ENCODE assay signal across 38 cellular contexts in genomic region chr6:91055959-91056358, GRCh38.
"Had no signal": no experiment of that assay in that cellular context is flagged by ENCODE, and none has a peak within 500 bp of the region (broad histone marks: within the 10 kb centered on the region; RNA-seq: fewer than 3 reads in every experiment).

No MANE protein-coding gene starts in this region.

- H3K9me3 ChIP-seq: adrenal gland, breast epithelium had no signal

- FAIRE-seq: astrocyte, bronchial epithelial cell had no signal

- H3K4me3 Mint-ChIP-seq: activated naive CD4-positive, alpha-beta T cell treated with anti-CD3 and anti-CD28 coated beads, Interleukin-2, amount 10 ng/mL, durations not matched to agents 7 days and 5 days; activated naive CD4-positive, alpha-beta T cell treated with anti-CD3 and anti-CD28 coated beads, Interleukin-2, amount 50 U/mL, for 24 hours; activated naive CD8-positive, alpha-beta T cell; activated naive CD8-positive, alpha-beta T cell treated with anti-CD3 and anti-CD28 coated beads for 36 hours; activated naive CD8-positive, alpha-beta T cell treated with anti-CD3 and anti-CD28 coated beads, Interleukin-2, amount 10 ng/mL, durations not matched to agents 7 days and 5 days; activated naive CD8-positive, alpha-beta T cell treated with anti-CD3 and anti-CD28 coated beads, Interleukin-2, amount 50 U/mL, for 24 hours; activated T-cell treated with anti-CD3 and anti-CD28 coated beads, Interleukin-2, amount 50 U/mL, for 24 hours; activated T-cell treated with anti-CD3 and anti-CD28 coated beads, Interleukin-2, amount 50 U/mL, for 4 hours; activated T-cell treated with anti-CD3 and anti-CD28 coated beads, Interleukin-2, amount 50 U/mL, for 72 hours; activated T-helper 1 cell treated with anti-CD3 and anti-CD28 coated beads, Interleukin-12 subunit alpha, Interleukin-12 subunit beta, Interleukin-2, Interleukin-4 antibody, amounts not matched to agents 30 ng/mL and 10 ng/mL and 1 ng/mL, durations not matched to agents 14 hours and 24 hours and 36 hours; activated T-helper 17 cell treated with anti-CD3 and anti-CD28 coated beads, Interleukin-2, amount 50 U/mL, for 72 hours; brain; central memory CD8-positive, alpha-beta T cell had no signal

- H3K27me3 Mint-ChIP-seq: activated naive CD4-positive, alpha-beta T cell treated with anti-CD3 and anti-CD28 coated beads, Interleukin-2, amount 10 ng/mL, durations not matched to agents 7 days and 5 days; activated naive CD4-positive, alpha-beta T cell treated with anti-CD3 and anti-CD28 coated beads, Interleukin-2, amount 50 U/mL, for 24 hours; activated naive CD8-positive, alpha-beta T cell; activated naive CD8-positive, alpha-beta T cell treated with anti-CD3 and anti-CD28 coated beads for 36 hours; activated naive CD8-positive, alpha-beta T cell treated with anti-CD3 and anti-CD28 coated beads, Interleukin-2, amount 10 ng/mL, durations not matched to agents 7 days and 5 days; activated naive CD8-positive, alpha-beta T cell treated with anti-CD3 and anti-CD28 coated beads, Interleukin-2, amount 50 U/mL, for 24 hours; activated T-cell treated with anti-CD3 and anti-CD28 coated beads, Interleukin-2, amount 50 U/mL, for 24 hours; activated T-helper 17 cell treated with anti-CD3 and anti-CD28 coated beads, Interleukin-2, amount 50 U/mL, for 72 hours; central memory CD8-positive, alpha-beta T cell had no signal

- H3K36me3 ChIP-seq: adrenal gland, ascending aorta, brain microvascular endothelial cell, breast epithelium, cardiac muscle cell had no signal

- DNase-seq: activated effector memory CD4-positive, alpha-beta T cell treated with anti-CD3 and anti-CD28 coated beads, Interleukin-2, amount 50 U/mL, for 16 hours; activated effector memory CD4-positive, alpha-beta T cell treated with Interleukin-2 at 50 U/mL for 16 hours; activated gamma-delta T cell; activated gamma-delta T cell treated with Interleukin-2 at 50 U/mL for 16 hours; activated naive CD4-positive, alpha-beta T cell; activated naive CD4-positive, alpha-beta T cell treated with anti-CD3 and anti-CD28 coated beads, Interleukin-2, amount 10 ng/mL, durations not matched to agents 7 days and 5 days; activated naive CD4-positive, alpha-beta T cell treated with anti-CD3 and anti-CD28 coated beads, Interleukin-2, amount 50 U/mL, for 16 hours; activated naive CD4-positive, alpha-beta T cell treated with Interleukin-2 at 50 U/mL for 16 hours; activated naive CD8-positive, alpha-beta T cell treated with anti-CD3 and anti-CD28 coated beads for 36 hours; activated naive CD8-positive, alpha-beta T cell treated with anti-CD3 and anti-CD28 coated beads, Interleukin-2, amount 10 ng/mL, durations not matched to agents 7 days and 5 days; activated naive CD8-positive, alpha-beta T cell treated with anti-CD3 and anti-CD28 coated beads, Interleukin-2, amount 50 U/mL, for 24 hours; activated T-cell treated with anti-CD3 and anti-CD28 coated beads, Interleukin-2, amount 50 U/mL, for 24 hours; activated T-cell treated with anti-CD3 and anti-CD28 coated beads, Interleukin-2, amount 50 U/mL, for 4 hours; activated T-cell treated with anti-CD3 and anti-CD28 coated beads, Interleukin-2, amount 50 U/mL, for 48 hours; activated T-cell treated with anti-CD3 and anti-CD28 coated beads, Interleukin-2, amount 50 U/mL, for 72 hours; adrenal gland; amniotic stem cell; amygdala; anterior cingulate cortex; aorta; body of pancreas; brain microvascular endothelial cell; caudate nucleus; central memory CD4-positive, alpha-beta T cell; cerebellar nuclear complex had no signal

- ATAC-seq: activated naive CD4-positive, alpha-beta T cell treated with anti-CD3 and anti-CD28 coated beads, Interleukin-2, amount 50 U/mL, for 72 hours; activated naive CD8-positive, alpha-beta T cell treated with anti-CD3 and anti-CD28 coated beads, Interleukin-2, amount 50 U/mL, for 24 hours; activated T-cell treated with anti-CD3 and anti-CD28 coated beads, Interleukin-2, amount 50 U/mL, for 4 hours; activated T-cell treated with anti-CD3 and anti-CD28 coated beads, Interleukin-2, amount 50 U/mL, for 72 hours; activated T-helper 17 cell treated with anti-CD3 and anti-CD28 coated beads, Interleukin-2, amount 50 U/mL, for 72 hours; body of pancreas had no signal

- H3K4me1 ChIP-seq: adrenal gland, ascending aorta, body of pancreas, breast epithelium had no signal

- H3K27ac ChIP-seq: adrenal gland, ascending aorta, body of pancreas, brain microvascular endothelial cell, breast epithelium, cardiac muscle cell had no signal

- H3K9me3 Mint-ChIP-seq: activated naive CD4-positive, alpha-beta T cell treated with anti-CD3 and anti-CD28 coated beads, Interleukin-2, amount 10 ng/mL, durations not matched to agents 7 days and 5 days; activated naive CD8-positive, alpha-beta T cell treated with anti-CD3 and anti-CD28 coated beads, Interleukin-2, amount 10 ng/mL, durations not matched to agents 7 days and 5 days; activated T-helper 1 cell treated with anti-CD3 and anti-CD28 coated beads, Interleukin-12 subunit alpha, Interleukin-12 subunit beta, Interleukin-2, Interleukin-4 antibody, amounts not matched to agents 30 ng/mL and 10 ng/mL and 1 ng/mL, durations not matched to agents 14 hours and 24 hours and 36 hours; activated T-helper 17 cell treated with anti-CD3 and anti-CD28 coated beads, Interleukin-2, amount 50 U/mL, for 72 hours had no signal

- H3K27me3 ChIP-seq: adrenal gland, ascending aorta, body of pancreas, brain microvascular endothelial cell, breast epithelium, cardiac muscle cell had no signal

- H3K4me3 ChIP-seq: adrenal gland, ascending aorta, body of pancreas, breast epithelium, cardiac muscle cell had no signal

- H3K4me1 Mint-ChIP-seq: activated naive CD4-positive, alpha-beta T cell treated with anti-CD3 and anti-CD28 coated beads, Interleukin-2, amount 10 ng/mL, durations not matched to agents 7 days and 5 days; activated naive CD4-positive, alpha-beta T cell treated with anti-CD3 and anti-CD28 coated beads, Interleukin-2, amount 50 U/mL, for 24 hours; activated naive CD8-positive, alpha-beta T cell treated with anti-CD3 and anti-CD28 coated beads for 36 hours; activated naive CD8-positive, alpha-beta T cell treated with anti-CD3 and anti-CD28 coated beads, Interleukin-2, amount 10 ng/mL, durations not matched to agents 7 days and 5 days; activated naive CD8-positive, alpha-beta T cell treated with anti-CD3 and anti-CD28 coated beads, Interleukin-2, amount 50 U/mL, for 24 hours; activated T-helper 17 cell treated with anti-CD3 and anti-CD28 coated beads, Interleukin-2, amount 50 U/mL, for 72 hours; brain; central memory CD8-positive, alpha-beta T cell had no signal

- H3K27ac Mint-ChIP-seq: activated naive CD4-positive, alpha-beta T cell treated with anti-CD3 and anti-CD28 coated beads, Interleukin-2, amount 10 ng/mL, durations not matched to agents 7 days and 5 days; activated naive CD4-positive, alpha-beta T cell treated with anti-CD3 and anti-CD28 coated beads, Interleukin-2, amount 50 U/mL, for 24 hours; activated naive CD4-positive, alpha-beta T cell treated with anti-CD3 and anti-CD28 coated beads, Interleukin-2, amount 50 U/mL, for 72 hours; activated naive CD8-positive, alpha-beta T cell; activated naive CD8-positive, alpha-beta T cell treated with anti-CD3 and anti-CD28 coated beads for 36 hours; activated naive CD8-positive, alpha-beta T cell treated with anti-CD3 and anti-CD28 coated beads, Interleukin-2, amount 10 ng/mL, durations not matched to agents 7 days and 5 days; activated naive CD8-positive, alpha-beta T cell treated with anti-CD3 and anti-CD28 coated beads, Interleukin-2, amount 50 U/mL, for 24 hours; activated T-cell treated with anti-CD3 and anti-CD28 coated beads, Interleukin-2, amount 50 U/mL, for 24 hours; activated T-cell treated with anti-CD3 and anti-CD28 coated beads, Interleukin-2, amount 50 U/mL, for 72 hours; activated T-helper 1 cell treated with anti-CD3 and anti-CD28 coated beads, Interleukin-12 subunit alpha, Interleukin-12 subunit beta, Interleukin-2, Interleukin-4 antibody, amounts not matched to agents 30 ng/mL and 10 ng/mL and 1 ng/mL, durations not matched to agents 14 hours and 24 hours and 36 hours; activated T-helper 17 cell treated with anti-CD3 and anti-CD28 coated beads, Interleukin-2, amount 50 U/mL, for 72 hours; activated T-helper 2 cell treated with anti-CD3 and anti-CD28 coated beads, Interferon-gamma antibody, Interleukin-2, Interleukin-4, amounts not matched to agents 10 μg/mL and 5 μg/mL and 100 μg/mL, durations not matched to agents 14 hours and 24 hours and 36 hours; brain had no signal

- H3K36me3 Mint-ChIP-seq: activated naive CD4-positive, alpha-beta T cell treated with anti-CD3 and anti-CD28 coated beads, Interleukin-2, amount 10 ng/mL, durations not matched to agents 7 days and 5 days; activated naive CD4-positive, alpha-beta T cell treated with anti-CD3 and anti-CD28 coated beads, Interleukin-2, amount 50 U/mL, for 24 hours; activated naive CD4-positive, alpha-beta T cell treated with anti-CD3 and anti-CD28 coated beads, Interleukin-2, amount 50 U/mL, for 72 hours; activated naive CD8-positive, alpha-beta T cell; activated naive CD8-positive, alpha-beta T cell treated with anti-CD3 and anti-CD28 coated beads for 36 hours; activated naive CD8-positive, alpha-beta T cell treated with anti-CD3 and anti-CD28 coated beads, Interleukin-2, amount 10 ng/mL, durations not matched to agents 7 days and 5 days; brain had no signal
